9 cellular contexts compared by ENCODE assay signal in the genomic region with DNA sequence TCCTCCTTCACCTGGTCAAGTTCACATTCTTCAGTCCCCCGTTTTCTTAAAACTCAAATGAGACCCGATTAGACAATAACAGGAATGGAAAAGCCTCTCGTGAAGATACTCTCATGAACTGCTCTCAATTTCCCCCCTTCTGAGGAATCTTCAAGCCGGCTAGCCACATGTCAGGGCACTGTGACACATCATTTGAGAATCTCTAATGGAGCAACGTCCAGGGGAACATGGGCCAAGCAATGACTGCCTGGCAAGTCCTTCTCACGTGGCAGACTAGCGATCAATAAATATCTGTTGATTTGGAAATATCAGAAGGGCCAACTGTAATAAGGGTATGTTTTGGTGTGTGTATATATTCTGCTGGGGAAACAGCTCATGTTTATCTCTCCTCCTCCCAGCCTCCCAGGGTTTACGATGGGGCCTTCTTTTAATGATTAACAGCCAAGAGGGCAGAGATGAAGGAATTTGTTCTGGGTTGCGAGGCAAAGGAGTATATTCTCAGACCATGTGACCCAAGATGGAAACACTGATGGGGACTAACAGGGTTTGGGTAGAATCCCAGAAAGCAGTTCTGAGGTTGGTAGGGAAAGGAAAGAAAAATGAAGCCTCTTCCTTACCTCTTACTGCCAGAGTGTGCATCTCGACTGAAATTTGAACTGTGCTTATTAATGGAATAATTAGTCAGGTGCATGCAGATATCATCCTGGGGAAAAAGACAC. TPM values are rescaled to one million over a fixed set of nuclear protein-coding genes. Genes with fewer than 3 reads are reported as not detected.
DNase-seq lines count a peak whose midpoint lies in the region; ATAC-seq and TF ChIP-seq lines count a peak whose summit lies in the region.
"Had no signal": no experiment of that assay in that cellular context is flagged by ENCODE, and none has a peak within 500 bp of the region (broad histone marks: within the 10 kb centered on the region; RNA-seq: fewer than 3 reads in every experiment).

No MANE protein-coding gene starts in this region.

- H3K27ac ChIP-seq in vagina: peak overlapping the region; percentile 72

- H3K27me3 ChIP-seq in vagina: no peaks in the 10 kb centered on the region

- ATAC-seq in GM19467 (IDR thresholded peaks at IDR 0.05; ENCODE audit: unreplicated experiment): no peak

- TF ChIP-seq POLR2A in vagina (IDR thresholded peaks at IDR 0.05): no peak

- DNase-seq in HCEC 1CT (peak; percentile 77), amniotic epithelial cell (ENCODE audit: low read depth) (peak; percentile 86), kidney tubule cell (ENCODE audit: low spot score) (peak; percentile 94), vagina (ENCODE audit: extremely low spot score in 2 of 2) (no peak), GM19238 (ENCODE audit: insufficient read length, low spot score) (no peak), posterior vena cava (ENCODE audit: low spot score) (no peak)
- DNase-seq: NCI-H69, retina had no signal

- no peaks in the 10 kb centered on the region for H3K36me3 ChIP-seq in vagina

- H3K4me3 ChIP-seq in vagina: no peak overlapping the region

- H3K9me3 ChIP-seq in vagina: no peaks in the 10 kb centered on the region

- TF ChIP-seq CTCF in vagina (IDR thresholded peaks at IDR 0.05): no peak

- intact Hi-C loops in vagina (cut with DNase I): no loop called here
- intact Hi-C loops in posterior vena cava (cut with DNase I): no loop called here

- H3K4me1 ChIP-seq in vagina: no peaks in the 10 kb centered on the region

RNA-seq across cellular contexts. Expression of gene TTLL6, which starts 21.4 kb away (rescaled TPM):
- 0.49 TPM for total RNA-seq in vagina
- under 1 TPM in 1 of 2 donors, not detected in 1; 0.46 TPM for total RNA-seq in posterior vena cava

RNA-seq across cellular contexts. Expression of gene CALCOCO2, which starts 35.2 kb away (rescaled TPM):
- 140 TPM for total RNA-seq in vagina
- total RNA-seq in posterior vena cava: 100 to 1,000 TPM; 146 to 181 TPM

Comparison
In these comparisons a context has a peak if more than half of its experiments do, and no peak if none do; other contexts are left out.
1. DNase-seq: peak in HCEC 1CT (single experiment), amniotic epithelial cell (single experiment) and kidney tubule cell (single experiment); none in vagina (0 of 2), GM19238 (single experiment) and posterior vena cava (single experiment).